Comparison of ENCODE assay signal across 8 cellular contexts in the genomic region with DNA sequence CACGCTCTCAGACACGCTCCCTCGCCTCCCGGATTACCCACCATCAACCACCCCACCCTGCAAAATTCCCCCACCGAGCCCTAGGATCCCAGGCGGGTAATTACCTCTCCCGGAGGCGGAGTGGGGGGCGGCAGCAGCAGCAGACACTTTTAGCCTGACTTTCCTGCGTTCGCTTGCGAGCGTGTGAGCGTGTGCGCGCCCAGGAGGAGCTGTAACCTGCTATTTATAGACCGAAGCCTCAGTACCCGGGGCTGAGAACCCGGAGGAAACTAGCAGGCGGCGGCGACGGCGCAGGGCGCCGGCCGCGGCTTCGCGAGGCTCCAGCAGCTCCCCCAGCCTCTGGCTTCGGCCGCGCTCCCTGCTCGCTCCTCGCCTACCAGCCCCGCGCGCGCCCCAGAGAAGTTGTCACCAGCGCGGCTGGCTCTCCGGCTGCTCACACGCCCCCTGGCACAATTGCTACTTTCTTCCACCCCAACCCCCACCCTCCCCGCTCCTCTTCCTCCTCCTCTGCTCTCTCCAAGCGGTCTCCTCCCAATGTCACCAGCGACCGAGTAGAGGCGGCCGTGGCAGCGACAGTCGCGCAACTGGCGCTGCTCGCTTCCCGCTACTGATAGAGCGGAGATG. TPM values are rescaled to one million over a fixed set of nuclear protein-coding genes. Genes with fewer than 3 reads are reported as not detected.
DNase-seq lines count a peak whose midpoint lies in the region; ATAC-seq, FAIRE-seq and TF ChIP-seq lines count a peak whose summit lies in the region.

A gene (minus strand): TSS at position 197 of the 624 bp plus-strand sequence.

- no peak for TF ChIP-seq CTCF in cardiac muscle cell (IDR thresholded peaks at IDR 0.05; ENCODE audit: low read depth, low read length)
- no peak for TF ChIP-seq CTCF in osteoblast (IDR thresholded peaks at IDR 0.05; ENCODE audit: extremely low read depth, low read depth, low read length)

- peak within 1 kb of the TSS; percentile 94 for H3K4me2 ChIP-seq in osteoblast (ENCODE audit: insufficient read depth, low read length)

- CTCF ChIA-PET in HEK293T (lab: Yijun Ruan, JAX) = interaction anchor here (0.9 kb wide), 1 partner anchor 179 kb away, joined by 4 read pairs; no protein-coding TSS in a partner anchor

- POLR2A ChIA-PET in HEK293T (lab: Yijun Ruan, JAX) = interaction anchor here (1.1 kb wide), 1 partner anchor 12 kb away, joined by 3 read pairs; no protein-coding TSS in a partner anchor

- peak within 1 kb of the TSS; percentile 81 for H3K4me3 Mint-ChIP-seq in activated naive CD8-positive, alpha-beta T cell treated with anti-CD3 and anti-CD28 coated beads, Interleukin-2, amount 50 U/mL, for 24 hours

- no peaks in the 10 kb centered on the region for H3K36me3 Mint-ChIP-seq in activated naive CD8-positive, alpha-beta T cell treated with anti-CD3 and anti-CD28 coated beads, Interleukin-2, amount 50 U/mL, for 24 hours (ENCODE audit: low read depth)

- peak; percentile 84 for ATAC-seq in SK-N-SH treated with all-trans-retinoic acid at 6 μM for 48 hours
- peak; percentile 60 for ATAC-seq in activated naive CD8-positive, alpha-beta T cell treated with anti-CD3 and anti-CD28 coated beads, Interleukin-2, amount 50 U/mL, for 24 hours
- no peak for ATAC-seq in GM19467 (IDR thresholded peaks at IDR 0.05; ENCODE audit: unreplicated experiment)

- H3K27ac ChIP-seq in cardiac muscle cell (peak within 1 kb of the TSS; percentile 37), osteoblast (ENCODE audit: low read depth, low read length) (peak within 1 kb of the TSS; percentile 44)

- FAIRE-seq in urothelium cell line (lab: Jason Lieb, UNC) = no peak

- peak; percentile 25 for DNase-seq in CD1c-positive myeloid dendritic cell (ENCODE audit: extremely low spot score)
- peak; percentile 37 for DNase-seq in HEK293T (ENCODE audit: extremely low spot score)
- peak; percentile 46 for DNase-seq in activated naive CD8-positive, alpha-beta T cell treated with anti-CD3 and anti-CD28 coated beads, Interleukin-2, amount 50 U/mL, for 24 hours
- DNase-seq in cardiac muscle cell (ENCODE audit: low read depth in 1 of 2, low spot score in 1 of 2) = peak; percentile 64 to 83
- peak; percentile 88 for DNase-seq in osteoblast (ENCODE audit: insufficient read length, low spot score, missing footprints)
- peak; percentile 42 for DNase-seq in urothelium cell line (ENCODE audit: low spot score)

- H3K27me3 ChIP-seq in cardiac muscle cell (peaks cover 51% of the 10 kb centered on the region), osteoblast (ENCODE audit: insufficient read depth, low read length) (peaks cover 19% of the 10 kb centered on the region)

- H2AFZ ChIP-seq in osteoblast (ENCODE audit: low read length) = peak within 1 kb of the TSS; percentile 92

- no peaks in the 10 kb centered on the region for H3K79me2 ChIP-seq in osteoblast (ENCODE audit: insufficient read depth, low read length)

- H3K4me1 ChIP-seq in cardiac muscle cell (ENCODE audit: low read depth) = no peaks in the 10 kb centered on the region
- peaks cover 10% of the 10 kb centered on the region for H3K4me1 ChIP-seq in osteoblast (ENCODE audit: insufficient read depth, low read length)

- H3K36me3 ChIP-seq in cardiac muscle cell (no peaks in the 10 kb centered on the region), osteoblast (ENCODE audit: insufficient read depth, low read length) (no peaks in the 10 kb centered on the region)

- peaks cover 16% of the 10 kb centered on the region for H3K4me1 Mint-ChIP-seq in activated naive CD8-positive, alpha-beta T cell treated with anti-CD3 and anti-CD28 coated beads, Interleukin-2, amount 50 U/mL, for 24 hours

- peaks cover 47% of the 10 kb centered on the region for H3K27me3 Mint-ChIP-seq in activated naive CD8-positive, alpha-beta T cell treated with anti-CD3 and anti-CD28 coated beads, Interleukin-2, amount 50 U/mL, for 24 hours

- H3K9me3 ChIP-seq in cardiac muscle cell (ENCODE audit: low read depth) = no peaks in the 10 kb centered on the region
- H3K9me3 ChIP-seq in osteoblast (ENCODE audit: low read depth, low read length) = no peaks in the 10 kb centered on the region

- H3K4me3 ChIP-seq in cardiac muscle cell = peak within 1 kb of the TSS; percentile 59
- peak within 1 kb of the TSS; percentile 83 for H3K4me3 ChIP-seq in osteoblast (ENCODE audit: insufficient read depth, low read length)

- H3K9me3 Mint-ChIP-seq in activated naive CD8-positive, alpha-beta T cell treated with anti-CD3 and anti-CD28 coated beads, Interleukin-2, amount 50 U/mL, for 24 hours = no peaks in the 10 kb centered on the region

- H3K27ac Mint-ChIP-seq in activated naive CD8-positive, alpha-beta T cell treated with anti-CD3 and anti-CD28 coated beads, Interleukin-2, amount 50 U/mL, for 24 hours = no peak within 1 kb of the TSS

- H4K20me1 ChIP-seq in osteoblast (ENCODE audit: insufficient read depth, low read length) = no peaks in the 10 kb centered on the region

TF ChIP-seq in HEK293T, 16 proteins besides CTCF, POLR2A, EP300 and RAD21:
- TF ChIP-seq ARNT (IDR thresholded peaks at IDR 0.05) = no peak
- TF ChIP-seq SP1 (IDR thresholded peaks at IDR 0.05) = no peak
- TF ChIP-seq HDGF (IDR thresholded peaks at IDR 0.05; ENCODE audit: borderline replicate concordance) = no peak
- no peak for TF ChIP-seq TARDBP (IDR thresholded peaks at IDR 0.05)
- TF ChIP-seq ELF4 (IDR thresholded peaks at IDR 0.05) = no peak
- no peak for TF ChIP-seq NFRKB (IDR thresholded peaks at IDR 0.05)
- no peak for TF ChIP-seq SUZ12 (IDR thresholded peaks at IDR 0.05)
- TF ChIP-seq L3MBTL2 (conservative IDR thresholded peaks at IDR 0.05) = no peak
- TF ChIP-seq ZNF384 (IDR thresholded peaks at IDR 0.05) = no peak
- TF ChIP-seq, protein P1, sequence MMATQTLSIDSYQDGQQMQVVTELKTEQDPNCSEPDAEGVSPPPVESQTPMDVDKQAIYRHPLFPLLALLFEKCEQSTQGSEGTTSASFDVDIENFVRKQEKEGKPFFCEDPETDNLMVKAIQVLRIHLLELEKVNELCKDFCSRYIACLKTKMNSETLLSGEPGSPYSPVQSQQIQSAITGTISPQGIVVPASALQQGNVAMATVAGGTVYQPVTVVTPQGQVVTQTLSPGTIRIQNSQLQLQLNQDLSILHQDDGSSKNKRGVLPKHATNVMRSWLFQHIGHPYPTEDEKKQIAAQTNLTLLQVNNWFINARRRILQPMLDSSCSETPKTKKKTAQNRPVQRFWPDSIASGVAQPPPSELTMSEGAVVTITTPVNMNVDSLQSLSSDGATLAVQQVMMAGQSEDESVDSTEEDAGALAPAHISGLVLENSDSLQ (IDR thresholded peaks at IDR 0.05) = no peak
- no peak for TF ChIP-seq BHLHE40 (IDR thresholded peaks at IDR 0.05; ENCODE audit: borderline replicate concordance)
- no peak for TF ChIP-seq FOXM1 (IDR thresholded peaks at IDR 0.05; ENCODE audit: borderline replicate concordance)
- TF ChIP-seq FOXK2 (IDR thresholded peaks at IDR 0.05) = no peak
- no peak for TF ChIP-seq CTBP1 (IDR thresholded peaks at IDR 0.05; ENCODE audit: borderline replicate concordance)

TF ChIP-seq in SK-N-SH treated with all-trans-retinoic acid at 6 μM for 48 hours, 23 proteins besides CTCF, POLR2A, EP300 and RAD21:
- no peak for TF ChIP-seq ZFP3 (CRISPR knock-in tag; IDR thresholded peaks at IDR 0.05)
TF ChIP-seq in SK-N-SH treated with all-trans-retinoic acid at 6 μM for 48 hours: peak in this region for 0.

RNA-seq across cellular contexts. Expression of the gene that starts here (rescaled TPM):
- total RNA-seq in cardiac muscle cell (5.5 and 6.3 TPM in 2 replicates), osteoblast (11.6 and 15.6 TPM in 2 replicates)
- polyA plus RNA-seq in cardiac muscle cell = 4.2 and 4.6 TPM in 2 replicates

Comparison
In these comparisons a context has a peak if more than half of its experiments do, and no peak if none do; other contexts are left out.
1. DNase-seq: peak in every context shown above with its lines; median percentile 88 in osteoblast; 74 in cardiac muscle cell; 46 in activated naive CD8-positive, alpha-beta T cell treated with anti-CD3 and anti-CD28 coated beads, Interleukin-2, amount 50 U/mL, for 24 hours; 42 in urothelium cell line; 37 in HEK293T; 25 in CD1c-positive myeloid dendritic cell.